Comparison of ENCODE assay signal across 20 cellular contexts in the genomic region with DNA sequence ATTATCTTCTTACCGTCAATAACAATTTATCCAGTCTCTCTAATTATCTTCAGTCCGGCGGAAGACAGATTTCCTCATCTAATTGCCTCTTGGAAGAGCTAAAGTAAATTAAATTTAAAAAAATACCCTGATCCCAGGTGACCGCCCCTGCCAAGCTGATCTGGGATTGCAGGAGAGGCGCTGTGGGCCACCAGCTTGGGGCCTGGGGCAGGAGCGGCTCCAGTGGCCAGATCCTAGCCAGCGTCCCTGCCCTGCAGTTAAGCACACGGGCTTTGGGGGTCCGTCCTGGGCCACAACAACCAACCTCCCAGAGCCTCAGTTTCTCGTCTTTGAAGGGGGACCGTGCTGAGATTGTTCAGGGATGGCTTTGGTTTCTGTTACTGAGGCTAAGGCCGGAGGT. TPM values are rescaled to one million over a fixed set of nuclear protein-coding genes. Genes with fewer than 3 reads are reported as not detected.
DNase-seq lines count a peak whose midpoint lies in the region; ATAC-seq, FAIRE-seq and TF ChIP-seq lines count a peak whose summit lies in the region.
"Had no signal": no experiment of that assay in that cellular context is flagged by ENCODE, and none has a peak within 500 bp of the region (broad histone marks: within the 10 kb centered on the region; RNA-seq: fewer than 3 reads in every experiment).

No MANE protein-coding gene starts in this region.

- no peak for FAIRE-seq in kidney (lab: Jason Lieb, UNC)
- FAIRE-seq: RCC 7860 had no signal

- no peaks in the 10 kb centered on the region for H3K27me3 ChIP-seq in right atrium auricular region
- H3K27me3 ChIP-seq in left ventricle myocardium inferior (ENCODE audit: low read depth) = peaks cover 27% of the 10 kb centered on the region
- H3K27me3 ChIP-seq in spleen (replicated peaks in 1 of 7) = peaks cover 0 to 21% (median 12%) of the 10 kb centered on the region in 7 donors

- TF ChIP-seq CTCF in right atrium auricular region (IDR thresholded peaks at IDR 0.05) = no peak
- no peak for TF ChIP-seq CTCF in left ventricle myocardium inferior (IDR thresholded peaks at IDR 0.05; ENCODE audit: borderline replicate concordance)
- TF ChIP-seq CTCF in kidney (IDR thresholded peaks at IDR 0.05; ENCODE audit: borderline replicate concordance, extremely low read depth, insufficient read depth) = no peak
- TF ChIP-seq CTCF in spleen (IDR thresholded peaks at IDR 0.05 in 8 of 11, conservative IDR thresholded peaks at IDR 0.05 in 3 of 11) = no peak

- H3K9me3 ChIP-seq in right atrium auricular region (no peaks in the 10 kb centered on the region), left ventricle myocardium inferior (replicated peaks) (no peaks in the 10 kb centered on the region), kidney (ENCODE audit: control insufficient read depth in 1 of 2, low read length in 2 of 2) (no peaks in the 10 kb centered on the region), spleen (no peaks in the 10 kb centered on the region)
- H3K9me3 ChIP-seq: HAP-1 had no signal

- H3K36me3 ChIP-seq in right atrium auricular region (no peaks in the 10 kb centered on the region), left ventricle myocardium inferior (no peaks in the 10 kb centered on the region), kidney (ENCODE audit: control insufficient read depth in 1 of 2, insufficient read depth in 2 of 2, low read length in 2 of 2) (no peaks in the 10 kb centered on the region), spleen (no peaks in the 10 kb centered on the region)
- H3K36me3 ChIP-seq: HAP-1 had no signal

- TF ChIP-seq POLR2A in spleen (IDR thresholded peaks at IDR 0.05) = no peak

- ATAC-seq in HG02798 (IDR thresholded peaks at IDR 0.05; ENCODE audit: poor library complexity, unreplicated experiment) = no peak

- 84 to 89% (median 87%) methylated on average over 11 to 12 of the region's 12 CpGs for WGBS in spleen, 5 donors

- intact Hi-C loops in left ventricle myocardium inferior (cut with micrococcal nuclease) (no loop called here), kidney (cut with DNase I) (no loop called here), spleen (cut with DNase I; ENCODE audit: low total_unique reads) (no loop called here)

- H3K4me1 ChIP-seq in right atrium auricular region (peaks cover 0 to 19% of the 10 kb centered on the region in 2 donors), left ventricle myocardium inferior (peaks cover 13% of the 10 kb centered on the region), kidney (ENCODE audit: control insufficient read depth in 1 of 2, insufficient read depth in 1 of 2, low read depth in 1 of 2, low read length in 2 of 2) (peaks cover 0 to 6% of the 10 kb centered on the region in 2 donors), spleen (peaks cover 4 to 19% (median 10%) of the 10 kb centered on the region in 6 donors)

- peak overlapping the region; percentile 76 to 83 for H3K27ac ChIP-seq in right atrium auricular region
- H3K27ac ChIP-seq in left ventricle myocardium inferior (replicated peaks) = no peak overlapping the region
- no peak overlapping the region for H3K27ac ChIP-seq in kidney (ENCODE audit: low read depth in 2 of 2, low read length in 2 of 2)
- peak overlapping the region in 2 of 8 donors; percentile 9 to 39 for H3K27ac ChIP-seq in spleen
- H3K27ac ChIP-seq: C4-2B had no signal

- no peak overlapping the region for H3K4me3 ChIP-seq in right atrium auricular region
- H3K4me3 ChIP-seq in left ventricle myocardium inferior = no peak overlapping the region
- H3K4me3 ChIP-seq in kidney (ENCODE audit: low read length in 2 of 2) = no peak overlapping the region
- H3K4me3 ChIP-seq in spleen = no peak overlapping the region
- H3K4me3 ChIP-seq: HAP-1 had no signal

- no peak overlapping the region for H3K9ac ChIP-seq in kidney (ENCODE audit: low read length in 2 of 2)

- DNase-seq in right atrium auricular region (ENCODE audit: low spot score) = no peak
- no peak for DNase-seq in left ventricle myocardium inferior
- DNase-seq in SK-N-DZ (ENCODE audit: low spot score) = peak; percentile 42
- peak; percentile 16 for DNase-seq in kidney
- peak; percentile 31 for DNase-seq in spleen
- no peak for DNase-seq in LoVo (ENCODE audit: low spot score)
- DNase-seq: ACHN, IMR-90, Kasumi-1, MM.1S, NCI-H1092 treated with DMSO at 0.1 percent for 48 hours, NCI-H146, NCI-H2081, NCI-H2171 treated with DMSO at 0.1 percent for 48 hours, NCI-H446, SHP77 had no signal

RNA-seq across cellular contexts. Expression of a gene that starts 12.4 kb away (rescaled TPM):
- total RNA-seq in right atrium auricular region (1 to 10 TPM; 5.2 to 6.0 TPM), left ventricle myocardium inferior (7.7 TPM), kidney (29.3 TPM), spleen (10 to 100 TPM in 6 of 7 donors, 1 to 10 TPM in 1; 5.7 to 26.9 (median 22.2) TPM)
- 0.05 TPM in 1 of 2 replicates, not detected in the other for polyA plus RNA-seq in SK-N-DZ (2014; cell fraction: cytosol; rRNA removed)
- not detected in 2 replicates for polyA plus RNA-seq in SK-N-DZ (2014; cell fraction: nucleus; rRNA removed)
- polyA plus RNA-seq in kidney (ENCODE audit: insufficient read depth, low read depth, low replicate concordance) (11.9 TPM), spleen (10 to 100 TPM in 2 of 3 donors, 1 to 10 TPM in 1; 6.0 to 13.0 (median 10.3) TPM)

Comparison
In these comparisons a context has a peak if more than half of its experiments do, and no peak if none do; other contexts are left out.
1. H3K27ac ChIP-seq: peak in right atrium auricular region (2 of 2); none in left ventricle myocardium inferior (single experiment) and kidney (0 of 2).
2. DNase-seq: peak in SK-N-DZ (single experiment), kidney (single experiment) and spleen (single experiment); none in right atrium auricular region (single experiment), left ventricle myocardium inferior (single experiment) and LoVo (single experiment).